ENCODE assay signal across 1 cellular context in the genomic region with DNA sequence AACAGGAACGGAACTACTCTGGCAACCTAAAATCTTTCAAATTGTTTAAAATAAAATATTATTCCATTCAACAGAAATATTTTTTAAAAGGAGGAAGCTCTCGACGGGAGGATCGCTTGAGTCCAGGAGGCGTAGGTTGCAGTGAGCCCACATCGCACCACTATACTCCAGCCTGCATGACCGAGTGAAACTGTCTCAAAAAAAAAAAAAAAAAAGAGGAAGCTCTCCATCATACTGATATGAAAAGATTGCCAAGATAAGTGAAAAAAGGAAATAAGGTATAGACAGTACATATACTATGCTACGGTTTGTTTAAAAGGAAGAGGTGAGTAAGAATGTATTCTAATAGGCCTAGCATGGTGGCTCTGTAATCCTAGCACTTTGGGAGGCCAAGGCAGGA.
TF ChIP-seq lines count a peak whose summit lies in the region.

No MANE protein-coding gene starts in this region.

TF ChIP-seq in K562, 482 proteins besides CTCF, POLR2A, EP300 and RAD21 (continued from another document):
- no peak for TF ChIP-seq STAT5A (IDR thresholded peaks at IDR 0.05; ENCODE audit: borderline replicate concordance, low read length)
- TF ChIP-seq RUNX1 (IDR thresholded peaks at IDR 0.05; ENCODE audit: low read depth), result no peak
- no peak for TF ChIP-seq KAT2B (IDR thresholded peaks at IDR 0.05; ENCODE audit: low read depth, low read length)
- no peak for TF ChIP-seq SP1 (CRISPR knock-in tag; IDR thresholded peaks at IDR 0.05)
- TF ChIP-seq SAFB2 (IDR thresholded peaks at IDR 0.05; ENCODE audit: borderline replicate concordance, low read depth, low read length, severe bottlenecking), result no peak
- TF ChIP-seq TBP (optimal IDR thresholded peaks at IDR 0.05; ENCODE audit: low read depth, low read length), result no peak
- TF ChIP-seq E2F6 (IDR thresholded peaks at IDR 0.05; ENCODE audit: borderline replicate concordance in 1 of 2, extremely low read depth in 1 of 2, insufficient read depth in 1 of 2, insufficient read length in 1 of 2, low read depth in 1 of 2, low read length in 1 of 2, poor library complexity in 1 of 2, severe bottlenecking in 1 of 2), result no peak
- TF ChIP-seq NFIX (CRISPR knock-in tag; IDR thresholded peaks at IDR 0.05; ENCODE audit: low read depth), result no peak
- TF ChIP-seq ZKSCAN8 (CRISPR knock-in tag; IDR thresholded peaks at IDR 0.05), result no peak
- no peak for TF ChIP-seq ZNF655 (CRISPR knock-in tag; IDR thresholded peaks at IDR 0.05)
- TF ChIP-seq ARID1B (IDR thresholded peaks at IDR 0.05), result 0 out of 2 replicates have a peak, but pooled peaks have one; percentile 27
- TF ChIP-seq NFATC3 (IDR thresholded peaks at IDR 0.05), result no peak
- TF ChIP-seq ZNF77 (CRISPR knock-in tag; IDR thresholded peaks at IDR 0.05), result no peak
- TF ChIP-seq TAF9B (IDR thresholded peaks at IDR 0.05; ENCODE audit: partially characterized antibody), result no peak
- peak; percentile 37; the same call in 1 of the 2 replicates for TF ChIP-seq DPF2 (IDR thresholded peaks at IDR 0.05)
- no peak for TF ChIP-seq THRB (CRISPR knock-in tag; conservative IDR thresholded peaks at IDR 0.05)
- TF ChIP-seq ZC3H11A (IDR thresholded peaks at IDR 0.05; ENCODE audit: low read depth, low read length), result no peak
